8 cellular contexts compared by ENCODE assay signal in the genomic region with DNA sequence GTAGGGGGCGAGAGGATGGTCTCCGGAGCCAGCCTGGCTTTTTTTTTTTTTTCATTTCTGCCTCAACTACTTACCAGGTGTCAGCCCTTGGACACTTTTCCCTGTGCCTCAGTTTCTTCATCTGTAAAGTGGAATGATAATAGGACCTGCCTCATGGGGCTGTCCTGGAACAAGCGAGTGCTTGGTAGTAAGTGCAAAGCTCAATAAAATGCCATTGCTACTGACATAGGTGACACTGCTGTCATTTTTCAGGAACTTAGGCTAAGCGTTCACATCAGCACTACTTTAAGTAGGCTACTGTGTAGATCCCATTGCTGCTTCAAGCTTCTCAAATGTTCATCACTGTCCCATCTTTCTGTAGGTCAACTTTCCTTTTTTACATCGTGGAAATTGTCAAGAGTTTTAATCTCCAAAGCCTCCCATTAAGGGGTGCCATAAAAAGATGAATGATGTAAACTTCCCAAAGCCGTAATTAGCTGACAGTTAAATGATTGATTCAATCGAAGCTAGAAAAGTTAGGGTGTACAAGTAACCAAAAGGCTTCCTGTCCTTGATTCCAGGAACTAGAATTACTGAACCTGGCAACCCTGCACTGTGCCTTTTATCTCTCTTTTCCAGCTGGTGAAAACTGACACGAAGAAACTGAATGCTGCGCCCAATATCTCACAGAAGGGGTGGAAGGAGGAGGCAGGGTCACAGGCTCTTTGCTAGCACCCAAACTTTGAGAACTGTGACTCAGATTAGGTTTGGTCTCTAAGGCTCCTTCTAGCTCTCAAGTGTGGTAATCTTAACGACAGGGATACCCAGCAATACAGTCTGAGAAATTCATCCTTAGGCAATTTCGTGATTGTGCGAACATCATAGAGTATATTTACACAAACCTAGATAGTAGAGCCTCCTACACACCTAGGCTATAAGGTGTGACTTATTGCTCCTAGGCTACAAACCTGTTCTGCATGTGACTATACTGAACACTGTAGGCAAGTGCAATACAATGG. TPM values are rescaled to one million over a fixed set of nuclear protein-coding genes. Genes with fewer than 3 reads are reported as not detected.
A peak's percentile ranks its signal among the peaks of the same experiment; 100 is the strongest.
DNase-seq lines count a peak whose midpoint lies in the region; ATAC-seq, FAIRE-seq and TF ChIP-seq lines count a peak whose summit lies in the region.

No MANE protein-coding gene starts in this region.

- H3K36me3 ChIP-seq in iPS-15b (ENCODE audit: control insufficient read depth, insufficient read depth, low read length) (no peaks in the 10 kb centered on the region), small intestine (ENCODE audit: control insufficient read depth in 2 of 2, insufficient read depth in 2 of 2, low read length in 2 of 2) (no peaks in the 10 kb centered on the region)

- no peak for FAIRE-seq in small intestine (lab: Jason Lieb, UNC)

- H3K27ac ChIP-seq in small intestine (ENCODE audit: low read depth in 1 of 2, low read length in 1 of 2): peak overlapping the region; percentile 94

- H3K4me3 Mint-ChIP-seq in Calu3 (ENCODE audit: low read depth, unreplicated experiment): peak overlapping the region; percentile 78
- H3K4me3 Mint-ChIP-seq in activated naive CD8-positive, alpha-beta T cell treated with anti-CD3 and anti-CD28 coated beads for 36 hours: peak overlapping the region; percentile 84

- CTCF ChIA-PET in Calu3 (lab: Charles Lee): interaction anchor here (0.7 kb wide), 2 partner anchors 33 to 107 kb away, joined by 3 read pairs; no protein-coding TSS in a partner anchor

- BruUV-seq in Calu3 (replicated peaks; lab: Mats Ljungman, UMichigan): TSS peak; percentile 85

- H3K9ac ChIP-seq in iPS-15b (ENCODE audit: low read depth, low read length): no peak overlapping the region

- peaks cover 28% of the 10 kb centered on the region for H3K36me3 Mint-ChIP-seq in Calu3 (ENCODE audit: insufficient read depth, unreplicated experiment)
- H3K36me3 Mint-ChIP-seq in activated naive CD8-positive, alpha-beta T cell treated with anti-CD3 and anti-CD28 coated beads for 36 hours: peaks cover 1% of the 10 kb centered on the region

- peaks cover 11% of the 10 kb centered on the region for H3K4me1 ChIP-seq in iPS-15b (ENCODE audit: control insufficient read depth, insufficient read depth, low read length)
- H3K4me1 ChIP-seq in small intestine (ENCODE audit: control insufficient read depth in 2 of 2, insufficient read depth in 1 of 2, low read depth in 1 of 2, low read length in 1 of 2): peaks cover 6 to 12% of the 10 kb centered on the region in 2 donors

- 4 to 14% (median 11%) methylated on average over 12 of the region's 12 CpGs for WGBS in small intestine, 3 donors

- H3K4me3 ChIP-seq in Jurkat, Clone E6-1 (ENCODE audit: low read length): peak overlapping the region; percentile 71
- peak overlapping the region; percentile 62 for H3K4me3 ChIP-seq in iPS-15b (ENCODE audit: low read depth, low read length)
- H3K4me3 ChIP-seq in small intestine (ENCODE audit: low read depth in 1 of 2, low read length in 2 of 2): peak overlapping the region; percentile 96 to 98

- peaks cover 10% of the 10 kb centered on the region for H3K27me3 ChIP-seq in iPS-15b (ENCODE audit: control insufficient read depth, insufficient read depth, low read length)
- H3K27me3 ChIP-seq in small intestine (ENCODE audit: control insufficient read depth in 2 of 2, insufficient read depth in 2 of 2, low read length in 2 of 2): no peaks in the 10 kb centered on the region

- DNase-seq in Calu3 (no peak), small intestine (peak; percentile 44)
- DNase-seq in Jurkat, Clone E6-1 (ENCODE audit: low read depth, low spot score): no peak
- no peak for DNase-seq in activated naive CD8-positive, alpha-beta T cell treated with anti-CD3 and anti-CD28 coated beads for 36 hours

- ATAC-seq in GM21825 (IDR thresholded peaks at IDR 0.05; ENCODE audit: unreplicated experiment) (no peak), HG03571 (IDR thresholded peaks at IDR 0.05; ENCODE audit: unreplicated experiment) (no peak), HG03469 (IDR thresholded peaks at IDR 0.05; ENCODE audit: unreplicated experiment) (no peak)

- peaks cover 16% of the 10 kb centered on the region for H3K4me1 Mint-ChIP-seq in Calu3 (ENCODE audit: low read depth, unreplicated experiment)
- H3K4me1 Mint-ChIP-seq in activated naive CD8-positive, alpha-beta T cell treated with anti-CD3 and anti-CD28 coated beads for 36 hours: peaks cover 53% of the 10 kb centered on the region

- H3K9me3 ChIP-seq in iPS-15b (ENCODE audit: control insufficient read depth, insufficient read depth, low read length) (no peaks in the 10 kb centered on the region), small intestine (ENCODE audit: control insufficient read depth, low read depth) (no peaks in the 10 kb centered on the region)

- TF ChIP-seq CTCF in Calu3 (IDR thresholded peaks at IDR 0.05; ENCODE audit: unreplicated experiment): no peak

- H3K27ac Mint-ChIP-seq in Calu3 (ENCODE audit: unreplicated experiment): peak overlapping the region; percentile 86
- H3K27ac Mint-ChIP-seq in activated naive CD8-positive, alpha-beta T cell treated with anti-CD3 and anti-CD28 coated beads for 36 hours: peak overlapping the region; percentile 76

- no peaks in the 10 kb centered on the region for H3K9me3 Mint-ChIP-seq in Calu3 (ENCODE audit: low read depth, unreplicated experiment)
- H3K9me3 Mint-ChIP-seq in activated naive CD8-positive, alpha-beta T cell treated with anti-CD3 and anti-CD28 coated beads for 36 hours: peaks cover 12% of the 10 kb centered on the region

- H3K27me3 Mint-ChIP-seq in Calu3 (ENCODE audit: unreplicated experiment): no peaks in the 10 kb centered on the region
- peaks cover 3% of the 10 kb centered on the region for H3K27me3 Mint-ChIP-seq in activated naive CD8-positive, alpha-beta T cell treated with anti-CD3 and anti-CD28 coated beads for 36 hours

- intact Hi-C loops in Calu3 (cut with micrococcal nuclease; ENCODE audit: unreplicated experiment): no loop called here

RNA-seq across cellular contexts. Expression of gene USP6NL, which starts 0.9 kb away (rescaled TPM):
- total RNA-seq in Calu3 (2022): 25.3 and 27.5 TPM in 2 replicates
- 12.9 TPM for polyA plus RNA-seq in Jurkat, Clone E6-1 (2012; ENCODE audit: insufficient read depth, insufficient read length)
- total RNA-seq in activated naive CD8-positive, alpha-beta T cell treated with anti-CD3 and anti-CD28 coated beads for 36 hours: 1 to 10 TPM; 5.5 to 5.6 TPM
- polyA plus RNA-seq in small intestine: 1 to 10 TPM; 4.1 to 7.7 (median 5.4) TPM
